In genomic region chr15:57762302-57762701, GRCh38 we compare ENCODE assay signal across 1 cellular context.
TF ChIP-seq lines count a peak whose summit lies in the region.

No MANE protein-coding gene starts in this region.

TF ChIP-seq in HepG2, 621 proteins besides CTCF, POLR2A, EP300 and RAD21 (continued from another document):
- TF ChIP-seq ZNF350 (CRISPR knock-in tag; IDR thresholded peaks at IDR 0.05; ENCODE audit: borderline replicate concordance, low read depth), result no peak
- TF ChIP-seq XBP1 (CRISPR knock-in tag; IDR thresholded peaks at IDR 0.05), result no peak
- no peak for TF ChIP-seq NCOR1 (IDR thresholded peaks at IDR 0.05; ENCODE audit: borderline replicate concordance, low read length)
- TF ChIP-seq FOXA1 (IDR thresholded peaks at IDR 0.05), result no peak
- no peak for TF ChIP-seq FOXA1 (CRISPR knock-in tag; IDR thresholded peaks at IDR 0.05)
TF ChIP-seq in HepG2: peak in this region for 0.
